2 cellular contexts compared by ENCODE assay signal in the genomic region with DNA sequence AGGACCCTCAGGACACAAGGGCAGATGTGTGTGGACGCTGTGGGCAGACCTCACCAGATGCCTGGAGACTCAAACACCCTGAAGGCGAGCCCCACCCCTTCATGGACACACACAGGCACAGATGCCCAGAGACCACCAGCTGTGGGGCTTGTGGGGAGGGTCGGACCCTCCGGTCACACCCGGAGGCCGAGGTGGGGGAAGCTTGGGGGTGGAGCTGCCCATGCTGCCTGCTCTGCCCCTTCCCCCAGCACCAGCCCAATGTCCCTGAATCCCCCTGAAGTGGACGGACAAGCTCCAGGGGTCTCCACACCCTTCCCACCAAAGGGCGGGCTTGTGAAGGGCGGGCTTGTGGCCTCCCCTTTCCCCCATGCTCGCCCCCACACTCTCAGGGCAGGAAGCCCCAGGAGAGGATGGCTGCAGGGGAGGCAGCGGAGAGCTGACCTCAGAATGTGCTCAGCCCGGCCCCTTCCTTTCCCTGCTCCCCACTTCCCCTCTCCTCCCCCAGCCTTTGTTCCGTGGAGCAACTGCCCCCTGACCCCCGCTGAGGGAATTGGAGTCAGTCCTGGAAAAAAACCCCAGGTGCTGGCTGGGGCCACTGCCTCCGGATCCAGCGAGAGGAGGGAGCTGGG.
TF ChIP-seq lines count a peak whose summit lies in the region.

No MANE protein-coding gene starts in this region.

TF ChIP-seq in Ishikawa, 13 proteins besides CTCF, POLR2A, EP300 and RAD21:
- TF ChIP-seq, protein P1, sequence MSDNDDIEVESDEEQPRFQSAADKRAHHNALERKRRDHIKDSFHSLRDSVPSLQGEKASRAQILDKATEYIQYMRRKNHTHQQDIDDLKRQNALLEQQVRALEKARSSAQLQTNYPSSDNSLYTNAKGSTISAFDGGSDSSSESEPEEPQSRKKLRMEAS (IDR thresholded peaks at IDR 0.05) = 0 out of 2 replicates have a peak, but pooled peaks have one; percentile 10
- TF ChIP-seq EGR1 (IDR thresholded peaks at IDR 0.05) = no peak
- peak; percentile 9; the same call in 1 of the 2 replicates for TF ChIP-seq CEBPB (IDR thresholded peaks at IDR 0.05)
- peak; percentile 90 for TF ChIP-seq TCF12 (IDR thresholded peaks at IDR 0.05; ENCODE audit: low read depth)
- peak; percentile 45; the same call in 1 of the 2 replicates for TF ChIP-seq FOXM1 (IDR thresholded peaks at IDR 0.05; ENCODE audit: borderline replicate concordance, low read depth)
- peak; percentile 83 for TF ChIP-seq NFIC (IDR thresholded peaks at IDR 0.05)
- TF ChIP-seq YY1 (IDR thresholded peaks at IDR 0.05; ENCODE audit: low read depth) = no peak
- TF ChIP-seq, protein P2, sequence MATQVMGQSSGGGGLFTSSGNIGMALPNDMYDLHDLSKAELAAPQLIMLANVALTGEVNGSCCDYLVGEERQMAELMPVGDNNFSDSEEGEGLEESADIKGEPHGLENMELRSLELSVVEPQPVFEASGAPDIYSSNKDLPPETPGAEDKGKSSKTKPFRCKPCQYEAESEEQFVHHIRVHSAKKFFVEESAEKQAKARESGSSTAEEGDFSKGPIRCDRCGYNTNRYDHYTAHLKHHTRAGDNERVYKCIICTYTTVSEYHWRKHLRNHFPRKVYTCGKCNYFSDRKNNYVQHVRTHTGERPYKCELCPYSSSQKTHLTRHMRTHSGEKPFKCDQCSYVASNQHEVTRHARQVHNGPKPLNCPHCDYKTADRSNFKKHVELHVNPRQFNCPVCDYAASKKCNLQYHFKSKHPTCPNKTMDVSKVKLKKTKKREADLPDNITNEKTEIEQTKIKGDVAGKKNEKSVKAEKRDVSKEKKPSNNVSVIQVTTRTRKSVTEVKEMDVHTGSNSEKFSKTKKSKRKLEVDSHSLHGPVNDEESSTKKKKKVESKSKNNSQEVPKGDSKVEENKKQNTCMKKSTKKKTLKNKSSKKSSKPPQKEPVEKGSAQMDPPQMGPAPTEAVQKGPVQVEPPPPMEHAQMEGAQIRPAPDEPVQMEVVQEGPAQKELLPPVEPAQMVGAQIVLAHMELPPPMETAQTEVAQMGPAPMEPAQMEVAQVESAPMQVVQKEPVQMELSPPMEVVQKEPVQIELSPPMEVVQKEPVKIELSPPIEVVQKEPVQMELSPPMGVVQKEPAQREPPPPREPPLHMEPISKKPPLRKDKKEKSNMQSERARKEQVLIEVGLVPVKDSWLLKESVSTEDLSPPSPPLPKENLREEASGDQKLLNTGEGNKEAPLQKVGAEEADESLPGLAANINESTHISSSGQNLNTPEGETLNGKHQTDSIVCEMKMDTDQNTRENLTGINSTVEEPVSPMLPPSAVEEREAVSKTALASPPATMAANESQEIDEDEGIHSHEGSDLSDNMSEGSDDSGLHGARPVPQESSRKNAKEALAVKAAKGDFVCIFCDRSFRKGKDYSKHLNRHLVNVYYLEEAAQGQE (IDR thresholded peaks at IDR 0.05; ENCODE audit: low read depth) = no peak
- TF ChIP-seq TEAD4 (IDR thresholded peaks at IDR 0.05) = 0 out of 2 replicates have a peak, but pooled peaks have one; percentile 2
- peak; percentile 22; the same call in 1 of the 2 replicates for TF ChIP-seq ZBTB7A (IDR thresholded peaks at IDR 0.05; ENCODE audit: low read depth)
TF ChIP-seq in Ishikawa: peak in this region for 7.

TF ChIP-seq in GM12878, 131 proteins besides CTCF, POLR2A, EP300 and RAD21:
- TF ChIP-seq RUNX3 (IDR thresholded peaks at IDR 0.05; ENCODE audit: low read length) (peak; percentile 35), LARP7 (IDR thresholded peaks at IDR 0.05) (no peak), IKZF1 (conservative IDR thresholded peaks at IDR 0.05) (peak; percentile 63), BRCA1 (IDR thresholded peaks at IDR 0.05; ENCODE audit: low read depth, low read length) (no peak), EGR1 (IDR thresholded peaks at IDR 0.05; ENCODE audit: borderline replicate concordance in 1 of 2, low read depth in 2 of 2, low read length in 2 of 2) (peak in 1 of 2 experiments; percentile 73; a peak in 1 of 3 replicates), SPI1 (IDR thresholded peaks at IDR 0.05; ENCODE audit: borderline replicate concordance, insufficient read depth, low read depth, low read length) (peak; percentile 47; the same call in 1 of the 2 replicates), MTA2 (IDR thresholded peaks at IDR 0.05; ENCODE audit: low read depth) (peak; percentile 10; the same call in 1 of the 2 replicates), IKZF2 (IDR thresholded peaks at IDR 0.05) (peak in 1 of 2 experiments; percentile 46; a peak in 2 of 4 replicates)
